ENCODE assay signal across 9 cellular contexts in the genomic region with DNA sequence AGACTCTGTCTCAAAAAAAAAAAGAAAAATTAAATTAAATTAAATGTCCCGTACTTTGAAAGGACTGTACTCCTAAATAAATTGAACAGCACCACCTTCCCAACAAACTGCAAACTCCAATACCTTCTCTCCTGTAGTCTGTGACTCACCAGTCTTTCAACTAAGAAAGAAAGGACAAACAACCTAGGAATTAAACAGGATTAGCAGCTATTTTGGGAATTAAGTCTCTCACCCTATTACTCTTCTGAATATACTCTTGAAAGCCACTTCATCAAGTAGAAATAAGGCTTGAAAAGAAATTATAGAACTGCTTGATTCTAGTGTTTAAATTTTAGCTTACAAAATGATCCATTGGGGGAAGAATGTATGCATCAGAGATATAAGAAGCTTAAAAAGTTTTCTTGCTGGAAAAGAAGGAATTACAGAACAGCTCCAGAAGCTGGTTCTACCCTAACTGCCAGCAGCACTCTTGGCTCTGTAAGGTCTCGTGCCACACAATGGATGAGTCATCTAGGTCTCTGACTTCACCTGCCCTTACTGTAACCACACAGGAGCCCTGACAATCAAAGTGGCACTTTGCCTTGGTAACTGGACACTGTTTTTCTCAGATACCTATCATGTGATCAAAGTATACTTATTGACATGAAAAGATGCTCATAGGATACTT. TPM values are rescaled to one million over a fixed set of nuclear protein-coding genes. Genes with fewer than 3 reads are reported as not detected.
DNase-seq lines count a peak whose midpoint lies in the region; ATAC-seq and TF ChIP-seq lines count a peak whose summit lies in the region.
"Had no signal": no experiment of that assay in that cellular context is flagged by ENCODE, and none has a peak within 500 bp of the region (broad histone marks: within the 10 kb centered on the region; RNA-seq: fewer than 3 reads in every experiment).

No MANE protein-coding gene starts in this region.

- H3K36me3 Mint-ChIP-seq in glutamatergic neuron (ENCODE audit: unreplicated experiment): peaks cover 4% of the 10 kb centered on the region
- H3K36me3 Mint-ChIP-seq in Caco-2 (ENCODE audit: insufficient read depth, unreplicated experiment): peaks cover 18% of the 10 kb centered on the region

- no peak for ATAC-seq in HG02588 (IDR thresholded peaks at IDR 0.05; ENCODE audit: unreplicated experiment)

- CTCF ChIA-PET in Caco-2 (lab: Charles Lee): interaction anchor here (0.7 to 1.2 kb wide), 3 partner anchors 23 to 259 kb away, joined by 3 to 5 read pairs (median 5); no protein-coding TSS in a partner anchor

- H3K9me3 Mint-ChIP-seq in glutamatergic neuron (ENCODE audit: unreplicated experiment): peaks cover 2% of the 10 kb centered on the region
- H3K9me3 Mint-ChIP-seq in Caco-2 (ENCODE audit: unreplicated experiment): no peaks in the 10 kb centered on the region

- TF ChIP-seq POLR2A in NB4 (IDR thresholded peaks at IDR 0.05; ENCODE audit: extremely low read depth, insufficient read length): no peak
- TF ChIP-seq POLR2A in thyroid gland (IDR thresholded peaks at IDR 0.05): no peak

- no peaks in the 10 kb centered on the region for H3K36me3 ChIP-seq in thyroid gland
- peaks cover 1% of the 10 kb centered on the region; the same call in 1 of the 2 replicates for H3K36me3 ChIP-seq in Caco-2 (ENCODE audit: control insufficient read depth, insufficient read depth, low read length)

- no peak for TF ChIP-seq CTCF in NB4 (IDR thresholded peaks at IDR 0.05; ENCODE audit: low read depth, low read length)
- no peak for TF ChIP-seq CTCF in glutamatergic neuron (IDR thresholded peaks at IDR 0.05; ENCODE audit: partially characterized antibody, unreplicated experiment)
- TF ChIP-seq CTCF in thyroid gland (IDR thresholded peaks at IDR 0.05): no peak
- no peak for TF ChIP-seq CTCF in Caco-2 (IDR thresholded peaks at IDR 0.05; ENCODE audit: insufficient read depth in 1 of 2, low read depth in 1 of 2, low read length in 1 of 2, severe bottlenecking in 1 of 2, unreplicated experiment in 1 of 2)

- H3K4me1 Mint-ChIP-seq in glutamatergic neuron (ENCODE audit: low read depth, unreplicated experiment) (no peaks in the 10 kb centered on the region), Caco-2 (ENCODE audit: low read depth, unreplicated experiment) (no peaks in the 10 kb centered on the region)

- H3K27ac Mint-ChIP-seq in glutamatergic neuron (ENCODE audit: unreplicated experiment) (peak overlapping the region; percentile 64), Caco-2 (ENCODE audit: unreplicated experiment) (no peak overlapping the region)

- H3K4me3 Mint-ChIP-seq in glutamatergic neuron (ENCODE audit: unreplicated experiment): peak overlapping the region; percentile 11
- no peak overlapping the region for H3K4me3 Mint-ChIP-seq in Caco-2 (ENCODE audit: unreplicated experiment)

- H3K4me3 ChIP-seq in NB4 (ENCODE audit: low read depth, low read length) (no peak overlapping the region), thyroid gland (replicated peaks in 1 of 3) (no peak overlapping the region), Caco-2 (ENCODE audit: low read depth, low read length) (no peak overlapping the region)

- peak overlapping the region in 2 of 3 donors; percentile 6 to 15 for H3K27ac ChIP-seq in thyroid gland

- H3K27me3 Mint-ChIP-seq in glutamatergic neuron (ENCODE audit: unreplicated experiment) (peaks cover 2% of the 10 kb centered on the region), Caco-2 (ENCODE audit: insufficient read depth, unreplicated experiment) (no peaks in the 10 kb centered on the region)

- H3K27me3 ChIP-seq in thyroid gland: no peaks in the 10 kb centered on the region
- no peaks in the 10 kb centered on the region for H3K27me3 ChIP-seq in Caco-2 (replicated peaks; ENCODE audit: control insufficient read depth, insufficient read depth, low read length)

- intact Hi-C loops in thyroid gland (cut with DNase I) (no loop called here), Caco-2 (cut with micrococcal nuclease; ENCODE audit: unreplicated experiment) (loop anchor here (1.0 kb wide), 1 partner anchor 22 kb away; no protein-coding TSS in a partner anchor)

- 78 to 79% methylated on average over 2 of the region's 2 CpGs for WGBS in thyroid gland, 2 donors

- POLR2A ChIA-PET in Caco-2 (lab: Charles Lee): interaction anchor here (0.6 to 0.7 kb wide), 2 partner anchors 113 to 308 kb away, joined by 3 to 5 read pairs; no protein-coding TSS in a partner anchor

- H3K9me3 ChIP-seq in thyroid gland (no peaks in the 10 kb centered on the region), Caco-2 (no peaks in the 10 kb centered on the region)

- peak; percentile 20 for DNase-seq in activated CD4-positive, CD25-positive, alpha-beta regulatory T cell treated with anti-CD3 and anti-CD28 coated beads, Interleukin-2, amount 50 U/mL, for 16 hours (ENCODE audit: low read depth, low spot score)
- no peak for DNase-seq in activated CD4-positive, CD25-positive, alpha-beta regulatory T cell treated with anti-CD3 and anti-CD28 coated beads, Interleukin-2, amount 50 U/mL, for 72 hours
- DNase-seq in NB4 (ENCODE audit: low read depth) (peak; percentile 22), glutamatergic neuron (no peak), thyroid gland (peak; percentile 20 to 49), Caco-2 (no peak)
- peak; percentile 27 for DNase-seq in activated CD4-positive, alpha-beta T cell treated with anti-CD3 and anti-CD28 coated beads, Interleukin-2, amount 50 U/mL, for 1 hour
- DNase-seq: DND-41 had no signal

- H3K4me1 ChIP-seq in thyroid gland: peaks cover 21 to 43% of the 10 kb centered on the region in 2 donors
- peaks cover 26% of the 10 kb centered on the region; the same call in 1 of the 2 replicates for H3K4me1 ChIP-seq in Caco-2

- no TSS peak for BruUV-seq in Caco-2 (replicated peaks; lab: Mats Ljungman, UMichigan)

RNA-seq across cellular contexts. Expression of gene CERS5, which starts 57.0 kb away (rescaled TPM):
- total RNA-seq in glutamatergic neuron (ENCODE audit: unreplicated experiment): 125 TPM
- 10 to 100 TPM; 20.2 to 34.9 (median 29.5) TPM for total RNA-seq in thyroid gland
- total RNA-seq in Caco-2 (2022): 61.6 and 62.6 TPM in 2 replicates

RNA-seq across cellular contexts. Expression of gene LIMA1, which starts 59.2 kb away (rescaled TPM):
- 69.4 TPM for total RNA-seq in glutamatergic neuron (ENCODE audit: unreplicated experiment)
- total RNA-seq in thyroid gland: 10 to 100 TPM; 53.0 to 75.4 (median 66.7) TPM
- 50.3 and 53.5 TPM in 2 replicates for total RNA-seq in Caco-2 (2022)

Comparison
In these comparisons a context has a peak if more than half of its experiments do, and no peak if none do; other contexts are left out.
1. DNase-seq: peak in activated CD4-positive, CD25-positive, alpha-beta regulatory T cell treated with anti-CD3 and anti-CD28 coated beads, Interleukin-2, amount 50 U/mL, for 16 hours (single experiment), NB4 (single experiment), activated CD4-positive, alpha-beta T cell treated with anti-CD3 and anti-CD28 coated beads, Interleukin-2, amount 50 U/mL, for 1 hour (single experiment) and thyroid gland (2 of 2); none in activated CD4-positive, CD25-positive, alpha-beta regulatory T cell treated with anti-CD3 and anti-CD28 coated beads, Interleukin-2, amount 50 U/mL, for 72 hours (single experiment), glutamatergic neuron (single experiment) and Caco-2 (0 of 2).